Comparison of ENCODE assay signal across 8 cellular contexts in genomic region chr19:1652471-1653299, GRCh38. TPM values are rescaled to one million over a fixed set of nuclear protein-coding genes. Genes with fewer than 3 reads are reported as not detected.
DNase-seq lines count a peak whose midpoint lies in the region; ATAC-seq, FAIRE-seq and TF ChIP-seq lines count a peak whose summit lies in the region.

TSS of gene TCF3 (minus strand) at chr19:1652615. CDS start at chr19:1650248, 2,367 bp downstream.

- peaks cover 22% of the 10 kb centered on the region for H3K36me3 ChIP-seq in OCI-LY3 (replicated peaks; ENCODE audit: low read depth, low read length)
- H3K36me3 ChIP-seq in mesodermal cell (ENCODE audit: control insufficient read depth, insufficient read depth, low read length): peaks cover 26% of the 10 kb centered on the region

- H3K9me3 ChIP-seq in OCI-LY3 (ENCODE audit: insufficient read depth, low read length): no peaks in the 10 kb centered on the region
- H3K9me3 ChIP-seq in mesodermal cell (ENCODE audit: control insufficient read depth, low read length): no peaks in the 10 kb centered on the region

- peak within 1 kb of the TSS; percentile 82 for H3K4me2 ChIP-seq in OCI-LY3 (ENCODE audit: low read length)

- H2AFZ ChIP-seq in OCI-LY3 (ENCODE audit: low read depth, low read length): peak within 1 kb of the TSS; percentile 94

- DNase-seq in D341Med (ENCODE audit: low spot score): peak; percentile 97
- peak; percentile 99 for DNase-seq in HuH-7 (ENCODE audit: low spot score)
- peak; percentile 99 for DNase-seq in activated CD8-positive, alpha-beta memory T cell treated with anti-CD3 and anti-CD28 coated beads, Interleukin-2, amount 50 U/mL, for 48 hours
- peak; percentile 95 to 98 for DNase-seq in stimulated activated CD8-positive, alpha-beta memory T cell treated with anti-CD3 and anti-CD28 coated beads, Interleukin-15, amount 100 ng/mL, for 4 hours (ENCODE audit: low read depth in 2 of 2)

- 0 to 1% methylated on average over 55 to 88 of the region's 107 CpGs for WGBS in mesodermal cell (ENCODE audit: insufficient coverage in 2 of 2), 2 experiments

- H3K4me1 ChIP-seq in OCI-LY3 (ENCODE audit: low read length) (peaks cover 37% of the 10 kb centered on the region), mesodermal cell (ENCODE audit: control insufficient read depth, insufficient read depth, low read length, poor library complexity, severe bottlenecking) (peaks cover 6% of the 10 kb centered on the region)

- peak; percentile 61 for ATAC-seq in GM21515 (IDR thresholded peaks at IDR 0.05; ENCODE audit: unreplicated experiment)

- no peaks in the 10 kb centered on the region for H3K27me3 ChIP-seq in OCI-LY3 (ENCODE audit: low read depth, low read length)

- H3K9ac ChIP-seq in OCI-LY3 (ENCODE audit: low read length): peak within 1 kb of the TSS; percentile 92

- peaks cover 34% of the 10 kb centered on the region for H4K20me1 ChIP-seq in OCI-LY3 (ENCODE audit: insufficient read depth, low read length)

- peak; percentile 100 for FAIRE-seq in endometrium (lab: Jason Lieb, UNC)

- no peak for TF ChIP-seq CTCF in OCI-LY3 (IDR thresholded peaks at IDR 0.05; ENCODE audit: low read depth, low read length)

- H3K27ac ChIP-seq in OCI-LY3 (ENCODE audit: low read length) (peak within 1 kb of the TSS; percentile 79), mesodermal cell (ENCODE audit: low read depth, low read length, severe bottlenecking) (peak within 1 kb of the TSS; percentile 100)

- peaks cover 47% of the 10 kb centered on the region for H3K79me2 ChIP-seq in OCI-LY3 (ENCODE audit: low read length)

- H3K4me3 ChIP-seq in OCI-LY3 (ENCODE audit: low read length) (peak within 1 kb of the TSS; percentile 83), mesodermal cell (ENCODE audit: extremely low read depth, insufficient read depth, low read length, poor library complexity, severe bottlenecking) (peak within 1 kb of the TSS; percentile 93)

RNA-seq across cellular contexts. Expression of gene TCF3, which starts in this region (rescaled TPM):
- 160 TPM for polyA plus RNA-seq in mesodermal cell (2013, experiment 1 of 2)
- polyA plus RNA-seq in mesodermal cell (2013, experiment 2 of 2): 144 TPM

Comparison
In these comparisons a context has a peak if more than half of its experiments do, and no peak if none do; other contexts are left out.
1. Peak in every context shown above with its lines: DNase-seq, ATAC-seq, H3K4me3 ChIP-seq and H3K27ac ChIP-seq.